ENCODE assay signal across 27 cellular contexts in the genomic region with DNA sequence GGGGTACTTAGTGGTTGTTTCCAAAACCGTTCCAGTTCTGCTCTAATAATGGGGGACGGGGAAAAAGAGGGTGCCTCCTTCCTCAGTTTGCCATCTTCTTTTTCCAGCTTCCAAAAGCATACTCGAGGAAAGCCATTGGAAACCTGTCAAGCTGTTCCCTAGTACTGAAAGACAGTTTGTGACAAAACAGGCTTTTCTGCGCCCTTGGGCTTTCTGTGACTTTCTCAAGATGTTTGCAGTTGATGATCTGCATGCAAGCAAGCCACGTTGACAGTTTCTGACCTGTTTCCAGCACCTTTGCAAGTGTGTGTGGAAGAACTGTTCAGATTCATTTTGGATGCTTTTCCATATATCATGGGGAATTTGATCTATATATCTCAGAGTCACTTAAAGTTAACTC. TPM values are rescaled to one million over a fixed set of nuclear protein-coding genes. Genes with fewer than 3 reads are reported as not detected.
"Had no signal": no experiment of that assay in that cellular context is flagged by ENCODE, and none has a peak within 500 bp of the region (broad histone marks: within the 10 kb centered on the region; RNA-seq: fewer than 3 reads in every experiment).

No MANE protein-coding gene starts in this region.

- H3K9me3 ChIP-seq: colonic mucosa, esophagus squamous epithelium, gastrocnemius medialis, heart right ventricle, left lung, lower lobe of right lung, mucosa of descending colon had no signal

- H3K4me3 Mint-ChIP-seq: dendritic cell treated with granulocyte-macrophage colony-stimulating factor and Interleukin-4, amounts not matched to agents 40 ng/mL and 50 ng/mL, for 4 days; effector memory CD8-positive, alpha-beta T cell; endodermal cell; immature natural killer cell; mesothelial cell of epicardium; naive B cell; naive thymus-derived CD8-positive, alpha-beta T cell had no signal

- H3K27me3 ChIP-seq: colonic mucosa, gastrocnemius medialis, heart right ventricle, left lung had no signal

- H3K4me3 ChIP-seq: colonic mucosa, esophagus squamous epithelium, gastrocnemius medialis, heart right ventricle, left lung, lower lobe of right lung, mucosa of descending colon had no signal

- H3K36me3 Mint-ChIP-seq: immature natural killer cell; mesothelial cell of epicardium; naive B cell; naive thymus-derived CD8-positive, alpha-beta T cell had no signal

- ATAC-seq: effector memory CD8-positive, alpha-beta T cell; esophagus mucosa; gastrocnemius medialis; heart right ventricle; left cardiac atrium; left lung; left ventricle myocardium superior; lower lobe of right lung; mucosa of descending colon; naive thymus-derived CD8-positive, alpha-beta T cell had no signal

- H3K27ac Mint-ChIP-seq: dendritic cell treated with granulocyte-macrophage colony-stimulating factor and Interleukin-4, amounts not matched to agents 40 ng/mL and 50 ng/mL, for 4 days; effector memory CD8-positive, alpha-beta T cell; endodermal cell; immature natural killer cell; mesothelial cell of epicardium; naive B cell; naive thymus-derived CD8-positive, alpha-beta T cell had no signal

- DNase-seq: colonic mucosa; cortex of kidney; effector CD8-positive, alpha-beta T cell; effector memory CD8-positive, alpha-beta T cell; endodermal cell; erythroblast; esophagus squamous epithelium; foreskin fibroblast; foreskin melanocyte; gastrocnemius medialis; glutamatergic neuron; head of caudate nucleus; heart right ventricle; hippocampal formation; immature natural killer cell; left cardiac atrium; left lung; left ventricle myocardium superior; lower lobe of right lung; mesenchymal stem cell; mucosa of descending colon; naive B cell; naive thymus-derived CD8-positive, alpha-beta T cell had no signal

- H3K36me3 ChIP-seq: colonic mucosa, esophagus squamous epithelium, gastrocnemius medialis, heart right ventricle, left lung, lower lobe of right lung had no signal

- H3K9me3 Mint-ChIP-seq: dendritic cell treated with granulocyte-macrophage colony-stimulating factor and Interleukin-4, amounts not matched to agents 40 ng/mL and 50 ng/mL, for 4 days; endodermal cell; mesothelial cell of epicardium had no signal

- H3K4me1 Mint-ChIP-seq: immature natural killer cell; naive B cell; naive thymus-derived CD8-positive, alpha-beta T cell had no signal

- H3K27ac ChIP-seq: colonic mucosa, epithelial cell of prostate, esophagus squamous epithelium, gastrocnemius medialis, heart right ventricle, left lung, lower lobe of right lung had no signal

- H3K4me1 ChIP-seq: colonic mucosa, esophagus squamous epithelium, gastrocnemius medialis, heart right ventricle, left lung, lower lobe of right lung had no signal

RNA-seq across cellular contexts. Expression of a gene that starts 26.7 kb away (rescaled TPM):
- total RNA-seq: naive thymus-derived CD8-positive, alpha-beta T cell had no signal
- polyA plus RNA-seq: immature natural killer cell; naive thymus-derived CD8-positive, alpha-beta T cell had no signal
